11 cellular contexts compared by ENCODE assay signal in genomic region chr16:50743575-50744225, GRCh38. TPM values are rescaled to one million over a fixed set of nuclear protein-coding genes. Genes with fewer than 3 reads are reported as not detected.
DNase-seq lines count a peak whose midpoint lies in the region; ATAC-seq, FAIRE-seq and TF ChIP-seq lines count a peak whose summit lies in the region.
"Had no signal": no experiment of that assay in that cellular context is flagged by ENCODE, and none has a peak within 500 bp of the region (broad histone marks: within the 10 kb centered on the region; RNA-seq: fewer than 3 reads in every experiment).

No MANE protein-coding gene starts in this region.

- H3K9me3 ChIP-seq in small intestine (ENCODE audit: control insufficient read depth, low read depth): no peaks in the 10 kb centered on the region

- peaks cover 34 to 44% (median 43%) of the 10 kb centered on the region in 3 donors for H3K4me1 Mint-ChIP-seq in IgD-negative memory B cell
- H3K4me1 Mint-ChIP-seq in natural killer cell: peaks cover 60 to 61% of the 10 kb centered on the region in 2 donors

- no peaks in the 10 kb centered on the region for H3K27me3 Mint-ChIP-seq in IgD-negative memory B cell
- no peaks in the 10 kb centered on the region for H3K27me3 Mint-ChIP-seq in natural killer cell (ENCODE audit: low read depth in 2 of 2)

- peaks cover 2% of the 10 kb centered on the region for H3K36me3 Mint-ChIP-seq in IgD-negative memory B cell
- H3K36me3 Mint-ChIP-seq in natural killer cell: no peaks in the 10 kb centered on the region

- H3K9me3 Mint-ChIP-seq in IgD-negative memory B cell (no peaks in the 10 kb centered on the region), natural killer cell (no peaks in the 10 kb centered on the region)

- 66 to 82% (median 69%) methylated on average over 3 of the region's 3 CpGs for WGBS in small intestine, 3 donors

- ATAC-seq in natural killer cell: no peak
- no peak for ATAC-seq in GM18858 (IDR thresholded peaks at IDR 0.05; ENCODE audit: unreplicated experiment)

- H3K36me3 ChIP-seq in small intestine (ENCODE audit: control insufficient read depth in 2 of 2, insufficient read depth in 2 of 2, low read length in 2 of 2): no peaks in the 10 kb centered on the region

- H3K27ac ChIP-seq in coronary artery (peak overlapping the region; percentile 95), small intestine (ENCODE audit: low read depth in 1 of 2, low read length in 1 of 2) (no peak overlapping the region)

- H3K4me1 ChIP-seq in small intestine (ENCODE audit: control insufficient read depth in 2 of 2, insufficient read depth in 1 of 2, low read depth in 1 of 2, low read length in 1 of 2): peaks cover 0 to 6% of the 10 kb centered on the region in 2 donors

- FAIRE-seq in small intestine (lab: Jason Lieb, UNC) (no peak), D721Med (lab: Jason Lieb, UNC) (no peak)

- H3K4me3 Mint-ChIP-seq in IgD-negative memory B cell (peak overlapping the region; percentile 88 to 98 (median 94)), natural killer cell (peak overlapping the region; percentile 89)

- intact Hi-C loops in natural killer cell (cut with micrococcal nuclease): loop anchor here (5.0 to 10.0 kb wide), 3 partner anchors 61 to 716 kb away; partner anchors contain the start of genes BRD7 and CNEP1R1

- in situ Hi-C loops in ACHN (cut with HindIII; ENCODE audit: low pct_ligation_motif_present, low pct_unique_long_range_greater_than_20kb, low sequenced_read_pairs): no loop called here

- TF ChIP-seq CTCF in coronary artery (IDR thresholded peaks at IDR 0.05) (no peak), natural killer cell (IDR thresholded peaks at IDR 0.05) (no peak), D721Med (IDR thresholded peaks at IDR 0.05; ENCODE audit: insufficient read depth, missing control alignments) (no peak)

- no peaks in the 10 kb centered on the region for H3K27me3 ChIP-seq in small intestine (ENCODE audit: control insufficient read depth in 2 of 2, insufficient read depth in 2 of 2, low read length in 2 of 2)

- peak overlapping the region; percentile 99 for H3K4me3 ChIP-seq in coronary artery
- no peak overlapping the region for H3K4me3 ChIP-seq in small intestine (ENCODE audit: low read depth in 1 of 2, low read length in 2 of 2)

- DNase-seq in ACHN (peak; percentile 12), coronary artery (ENCODE audit: low spot score) (no peak), natural killer cell (no peak), small intestine (no peak), D721Med (ENCODE audit: insufficient read length, low spot score) (no peak), NCI-H2171 treated with DMSO at 0.1 percent for 48 hours (lab: John Stamatoyannopoulos, UW) (no peak)
- DNase-seq: cortex of kidney, DMS53, NCI-H446 had no signal

- H3K27ac Mint-ChIP-seq in IgD-negative memory B cell: peak overlapping the region; percentile 97 to 98 (median 98)
- H3K27ac Mint-ChIP-seq in natural killer cell: peak overlapping the region; percentile 97 to 99

RNA-seq across cellular contexts. Expression of gene CYLD, which starts 1.8 kb away (rescaled TPM):
- polyA plus RNA-seq in IgD-negative memory B cell: 78.2 TPM
- total RNA-seq in natural killer cell: 100 to 1,000 TPM; 227 to 246 (median 236) TPM
- polyA plus RNA-seq in small intestine: 1 to 10 TPM; 6.0 to 7.8 (median 7.4) TPM

RNA-seq across cellular contexts. Expression of gene NOD2, which starts 50.3 kb away (rescaled TPM):
- polyA plus RNA-seq in IgD-negative memory B cell: 0.86 TPM
- 1 to 10 TPM; 2.8 to 8.6 (median 2.9) TPM for total RNA-seq in natural killer cell
- polyA plus RNA-seq in small intestine: under 1 TPM in 2 of 3 donors, not detected in 1; 0.54 to 0.58 TPM

Comparison
In these comparisons a context has a peak if more than half of its experiments do, and no peak if none do; other contexts are left out.
1. H3K27ac ChIP-seq: peak in coronary artery (2 of 2); none in small intestine (0 of 2).